ENCODE assay signal across 8 cellular contexts in genomic region chrX:21838937-21839333, GRCh38. TPM values are rescaled to one million over a fixed set of nuclear protein-coding genes. Genes with fewer than 3 reads are reported as not detected.
DNase-seq lines count a peak whose midpoint lies in the region; ATAC-seq, FAIRE-seq and TF ChIP-seq lines count a peak whose summit lies in the region.

No MANE protein-coding gene starts in this region.

- no peak overlapping the region for H2BK120ac ChIP-seq in trophoblast cell (ENCODE audit: insufficient read depth, low read length, poor library complexity)

- TF ChIP-seq CTCF in GM12864 (IDR thresholded peaks at IDR 0.05; ENCODE audit: low read depth, low read length, missing control alignments) (no peak), fibroblast of the aortic adventitia (IDR thresholded peaks at IDR 0.05; ENCODE audit: insufficient read depth, low read length) (no peak)

- H4K8ac ChIP-seq in trophoblast cell (ENCODE audit: low read depth, low read length), result no peak overlapping the region

- no peaks in the 10 kb centered on the region for H3K27me3 Mint-ChIP-seq in T-helper 17 cell

- peaks cover 4% of the 10 kb centered on the region for H3K79me2 ChIP-seq in trophoblast cell (ENCODE audit: control insufficient read depth, insufficient read depth, low read length, poor library complexity)

- H3K14ac ChIP-seq in trophoblast cell (ENCODE audit: low read length), result no peak overlapping the region

- peaks cover 4% of the 10 kb centered on the region for H3K4me1 Mint-ChIP-seq in T-helper 17 cell

- H2BK5ac ChIP-seq in trophoblast cell (ENCODE audit: low read depth, low read length, poor library complexity), result no peak overlapping the region

- H3K27ac Mint-ChIP-seq in T-helper 17 cell, result peak overlapping the region; percentile 85

- no peak for TF ChIP-seq POLR2A in GM12891 (IDR thresholded peaks at IDR 0.05; ENCODE audit: low read depth, low read length)

- H3K4me3 ChIP-seq in GM12864 (ENCODE audit: low read depth, low read length) (peak overlapping the region; percentile 82), fibroblast of the aortic adventitia (ENCODE audit: low read depth, low read length) (peak overlapping the region; percentile 73), trophoblast cell (ENCODE audit: low read depth, low read length) (no peak overlapping the region)

- H3K27ac ChIP-seq in trophoblast cell (ENCODE audit: low read depth, low read length), result no peak overlapping the region

- no peaks in the 10 kb centered on the region for H3K36me3 Mint-ChIP-seq in T-helper 17 cell (ENCODE audit: low read depth)

- H3K9me3 ChIP-seq in T-helper 17 cell (ENCODE audit: control insufficient read depth, low read length, poor library complexity, severe bottlenecking) (no peaks in the 10 kb centered on the region), trophoblast cell (ENCODE audit: insufficient read depth, low read depth, low read length) (no peaks in the 10 kb centered on the region)

- no CpG with 5 or more reads among the region's 4 CpGs for WGBS in trophoblast cell (ENCODE audit: extremely low coverage, insufficient coverage, insufficient read length)

- no peaks in the 10 kb centered on the region for H3K36me3 ChIP-seq in trophoblast cell (ENCODE audit: control insufficient read depth in 1 of 2, insufficient read depth in 2 of 2, low read length in 2 of 2)

- no peak overlapping the region for H2BK12ac ChIP-seq in trophoblast cell (ENCODE audit: low read length)

- peak overlapping the region; percentile 90 for H3K4me3 Mint-ChIP-seq in T-helper 17 cell

- DNase-seq in GM12864 (ENCODE audit: low read depth), result no peak
- no peak for DNase-seq in T-helper 17 cell
- DNase-seq in fibroblast of the aortic adventitia (ENCODE audit: low read depth), result no peak
- peak in 1 of 2 donors; percentile 28 for DNase-seq in trophoblast cell
- DNase-seq in activated CD4-positive, CD25-positive, alpha-beta regulatory T cell (lab: John Stamatoyannopoulos, UW), result no peak
- no peak for DNase-seq in GM12891 (ENCODE audit: insufficient read length, low spot score)
- no peak for DNase-seq in NCI-H524 (lab: John Stamatoyannopoulos, UW)

- peak overlapping the region; percentile 63 for H3K4me2 ChIP-seq in trophoblast cell (ENCODE audit: low read length)

- no peak overlapping the region for H3K9ac ChIP-seq in trophoblast cell (ENCODE audit: low read length)

- peaks cover 4% of the 10 kb centered on the region for H3K79me1 ChIP-seq in trophoblast cell (ENCODE audit: low read length)

- H4K12ac ChIP-seq in trophoblast cell (ENCODE audit: low read depth, low read length), result no peak overlapping the region

- FAIRE-seq in GM12891 (lab: Jason Lieb, UNC), result no peak

- no peaks in the 10 kb centered on the region for H3K27me3 ChIP-seq in trophoblast cell (ENCODE audit: insufficient read depth, low read length)

- no peak overlapping the region for H3K23ac ChIP-seq in trophoblast cell (ENCODE audit: low read length)

- H3K4ac ChIP-seq in trophoblast cell (ENCODE audit: low read depth, low read length), result no peak overlapping the region

- no peak overlapping the region for H4K91ac ChIP-seq in trophoblast cell (ENCODE audit: low read depth, low read length)

- H3K4me1 ChIP-seq in trophoblast cell (ENCODE audit: control insufficient read depth in 1 of 2, insufficient read depth in 2 of 2, low read length in 2 of 2), result no peaks in the 10 kb centered on the region

- no peak overlapping the region for H2AK5ac ChIP-seq in trophoblast cell (ENCODE audit: low read length)

- H2AFZ ChIP-seq in trophoblast cell (ENCODE audit: insufficient read depth, low read length, poor library complexity), result no peak overlapping the region

- H3K18ac ChIP-seq in trophoblast cell (ENCODE audit: low read length), result no peak overlapping the region

- peak; percentile 22 for ATAC-seq in HG02981 (IDR thresholded peaks at IDR 0.05; ENCODE audit: unreplicated experiment)
- peak; percentile 24 for ATAC-seq in T-helper 17 cell

TF ChIP-seq in GM12891, 5 proteins besides CTCF, POLR2A, EP300 and RAD21:
- TF ChIP-seq POLR2AphosphoS5 (IDR thresholded peaks at IDR 0.05; ENCODE audit: low read depth, low read length), result no peak
- no peak for TF ChIP-seq TAF1 (IDR thresholded peaks at IDR 0.05; ENCODE audit: low read depth, low read length)
- TF ChIP-seq PAX5 (IDR thresholded peaks at IDR 0.05; ENCODE audit: insufficient read depth, low read length, severe bottlenecking), result no peak
- no peak for TF ChIP-seq SPI1 (IDR thresholded peaks at IDR 0.05; ENCODE audit: low read depth, low read length)
- no peak for TF ChIP-seq POU2F2 (IDR thresholded peaks at IDR 0.05; ENCODE audit: low read depth, low read length)

RNA-seq across cellular contexts. Expression of gene MBTPS2, which starts 0.5 kb away (rescaled TPM):
- total RNA-seq in T-helper 17 cell (1 to 10 TPM; 4.1 to 4.3 TPM), fibroblast of the aortic adventitia (ENCODE audit: low replicate concordance) (4.6 and 12.9 TPM in 2 replicates)
- 7.5 and 7.7 TPM in 2 replicates for polyA plus RNA-seq in trophoblast cell (2013)
- polyA plus RNA-seq in GM12891 (2012; ENCODE audit: low read depth, missing spikeins), result 3.6 TPM

RNA-seq across cellular contexts. Expression of gene YY2, which starts 16.9 kb away (rescaled TPM):
- total RNA-seq in T-helper 17 cell, result 1 to 10 TPM in 1 of 2 donors, under 1 TPM in 1; 0.68 to 1.0 TPM
- 0.16 and 2.4 TPM in 2 replicates for total RNA-seq in fibroblast of the aortic adventitia (ENCODE audit: low replicate concordance)
- 0.67 and 0.79 TPM in 2 replicates for polyA plus RNA-seq in trophoblast cell (2013)
- 0.82 TPM for polyA plus RNA-seq in GM12891 (2012; ENCODE audit: low read depth, missing spikeins)
